ENCODE assay signal across 4 cellular contexts in the genomic region with DNA sequence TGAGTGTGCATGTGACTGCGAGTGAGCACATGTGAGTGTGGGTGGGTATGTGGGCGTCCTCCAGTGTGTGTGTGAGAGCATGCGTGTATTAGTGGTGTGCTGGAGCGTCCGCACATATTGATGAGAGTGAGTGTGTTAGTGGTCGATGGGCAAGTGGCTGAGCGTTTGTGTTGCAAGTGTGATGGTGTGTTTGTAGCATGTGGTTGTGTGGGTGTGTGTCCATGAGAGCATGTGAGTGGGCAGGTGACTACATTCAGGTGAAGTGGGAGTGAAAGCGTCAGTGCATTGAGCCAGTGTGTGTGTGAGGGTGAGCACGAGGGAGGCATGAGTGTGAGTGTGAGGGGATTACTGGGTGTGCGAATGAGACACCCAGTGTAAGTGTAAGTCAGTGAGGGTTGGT. TPM values are rescaled to one million over a fixed set of nuclear protein-coding genes. Genes with fewer than 3 reads are reported as not detected.
"Had no signal": no experiment of that assay in that cellular context is flagged by ENCODE, and none has a peak within 500 bp of the region (broad histone marks: within the 10 kb centered on the region; RNA-seq: fewer than 3 reads in every experiment).

No MANE protein-coding gene starts in this region.

RNA-seq across cellular contexts. Expression of a gene that starts 59.7 kb away (rescaled TPM):
- total RNA-seq: occipital lobe, suprapubic skin had no signal
- polyA plus RNA-seq: neural cell, smooth muscle cell had no signal
